ENCODE assay signal across 2 cellular contexts in genomic region chr5:42500003-42500599, GRCh38.
TF ChIP-seq lines count a peak whose summit lies in the region.

No MANE protein-coding gene starts in this region.

TF ChIP-seq in liver, 16 proteins besides CTCF, POLR2A, EP300 and RAD21 (continued from another document):
- TF ChIP-seq REST (IDR thresholded peaks at IDR 0.05), result no peak
- TF ChIP-seq ZBTB33 (IDR thresholded peaks at IDR 0.05), result no peak
- TF ChIP-seq RXRA (IDR thresholded peaks at IDR 0.05), result no peak
- no peak for TF ChIP-seq TAF1 (conservative IDR thresholded peaks at IDR 0.05)
- TF ChIP-seq SP1 (IDR thresholded peaks at IDR 0.05), result no peak
- TF ChIP-seq HNF4A (conservative IDR thresholded peaks at IDR 0.05), result no peak
- TF ChIP-seq YY1 (IDR thresholded peaks at IDR 0.05), result no peak
- no peak for TF ChIP-seq FOXA1 (IDR thresholded peaks at IDR 0.05)
- TF ChIP-seq, protein P1, sequence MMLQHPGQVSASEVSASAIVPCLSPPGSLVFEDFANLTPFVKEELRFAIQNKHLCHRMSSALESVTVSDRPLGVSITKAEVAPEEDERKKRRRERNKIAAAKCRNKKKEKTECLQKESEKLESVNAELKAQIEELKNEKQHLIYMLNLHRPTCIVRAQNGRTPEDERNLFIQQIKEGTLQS (IDR thresholded peaks at IDR 0.05), result no peak
- no peak for TF ChIP-seq MAX (IDR thresholded peaks at IDR 0.05)
- no peak for TF ChIP-seq GABPA (IDR thresholded peaks at IDR 0.05 in 1 of 2, conservative IDR thresholded peaks at IDR 0.05 in 1 of 2)
TF ChIP-seq in liver: peak in this region for 0.

TF ChIP-seq in HepG2, 621 proteins besides CTCF, POLR2A, EP300 and RAD21 (continued from another document):
- TF ChIP-seq GMEB1 (CRISPR knock-in tag; IDR thresholded peaks at IDR 0.05; ENCODE audit: borderline replicate concordance), result no peak
- no peak for TF ChIP-seq GLMP (CRISPR knock-in tag; IDR thresholded peaks at IDR 0.05; ENCODE audit: borderline replicate concordance)
- TF ChIP-seq ZNF549 (CRISPR knock-in tag; IDR thresholded peaks at IDR 0.05), result no peak
- no peak for TF ChIP-seq ZNF383 (CRISPR knock-in tag; IDR thresholded peaks at IDR 0.05; ENCODE audit: borderline replicate concordance)
- TF ChIP-seq NFKBIZ (CRISPR knock-in tag; IDR thresholded peaks at IDR 0.05), result no peak
- no peak for TF ChIP-seq KDM1A (CRISPR knock-in tag; IDR thresholded peaks at IDR 0.05)
- TF ChIP-seq, protein P2, sequence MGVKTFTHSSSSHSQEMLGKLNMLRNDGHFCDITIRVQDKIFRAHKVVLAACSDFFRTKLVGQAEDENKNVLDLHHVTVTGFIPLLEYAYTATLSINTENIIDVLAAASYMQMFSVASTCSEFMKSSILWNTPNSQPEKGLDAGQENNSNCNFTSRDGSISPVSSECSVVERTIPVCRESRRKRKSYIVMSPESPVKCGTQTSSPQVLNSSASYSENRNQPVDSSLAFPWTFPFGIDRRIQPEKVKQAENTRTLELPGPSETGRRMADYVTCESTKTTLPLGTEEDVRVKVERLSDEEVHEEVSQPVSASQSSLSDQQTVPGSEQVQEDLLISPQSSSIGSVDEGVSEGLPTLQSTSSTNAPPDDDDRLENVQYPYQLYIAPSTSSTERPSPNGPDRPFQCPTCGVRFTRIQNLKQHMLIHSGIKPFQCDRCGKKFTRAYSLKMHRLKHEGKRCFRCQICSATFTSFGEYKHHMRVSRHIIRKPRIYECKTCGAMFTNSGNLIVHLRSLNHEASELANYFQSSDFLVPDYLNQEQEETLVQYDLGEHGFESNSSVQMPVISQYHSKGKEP (CRISPR knock-in tag; IDR thresholded peaks at IDR 0.05), result no peak
- TF ChIP-seq ZNF550 (CRISPR knock-in tag; IDR thresholded peaks at IDR 0.05; ENCODE audit: borderline replicate concordance), result no peak
- TF ChIP-seq MYC (CRISPR knock-in tag; IDR thresholded peaks at IDR 0.05; ENCODE audit: borderline replicate concordance), result no peak
- TF ChIP-seq ZNF761 (CRISPR knock-in tag; conservative IDR thresholded peaks at IDR 0.05), result no peak
- no peak for TF ChIP-seq SOX5 (CRISPR knock-in tag; IDR thresholded peaks at IDR 0.05; ENCODE audit: borderline replicate concordance)
- TF ChIP-seq ZNF263 (CRISPR knock-in tag; IDR thresholded peaks at IDR 0.05), result no peak
- no peak for TF ChIP-seq SMAD1 (CRISPR knock-in tag; IDR thresholded peaks at IDR 0.05; ENCODE audit: borderline replicate concordance, low read depth)
- TF ChIP-seq ZNF616 (CRISPR knock-in tag; IDR thresholded peaks at IDR 0.05; ENCODE audit: low read depth), result no peak
